ENCODE assay signal across 10 cellular contexts in the genomic region with DNA sequence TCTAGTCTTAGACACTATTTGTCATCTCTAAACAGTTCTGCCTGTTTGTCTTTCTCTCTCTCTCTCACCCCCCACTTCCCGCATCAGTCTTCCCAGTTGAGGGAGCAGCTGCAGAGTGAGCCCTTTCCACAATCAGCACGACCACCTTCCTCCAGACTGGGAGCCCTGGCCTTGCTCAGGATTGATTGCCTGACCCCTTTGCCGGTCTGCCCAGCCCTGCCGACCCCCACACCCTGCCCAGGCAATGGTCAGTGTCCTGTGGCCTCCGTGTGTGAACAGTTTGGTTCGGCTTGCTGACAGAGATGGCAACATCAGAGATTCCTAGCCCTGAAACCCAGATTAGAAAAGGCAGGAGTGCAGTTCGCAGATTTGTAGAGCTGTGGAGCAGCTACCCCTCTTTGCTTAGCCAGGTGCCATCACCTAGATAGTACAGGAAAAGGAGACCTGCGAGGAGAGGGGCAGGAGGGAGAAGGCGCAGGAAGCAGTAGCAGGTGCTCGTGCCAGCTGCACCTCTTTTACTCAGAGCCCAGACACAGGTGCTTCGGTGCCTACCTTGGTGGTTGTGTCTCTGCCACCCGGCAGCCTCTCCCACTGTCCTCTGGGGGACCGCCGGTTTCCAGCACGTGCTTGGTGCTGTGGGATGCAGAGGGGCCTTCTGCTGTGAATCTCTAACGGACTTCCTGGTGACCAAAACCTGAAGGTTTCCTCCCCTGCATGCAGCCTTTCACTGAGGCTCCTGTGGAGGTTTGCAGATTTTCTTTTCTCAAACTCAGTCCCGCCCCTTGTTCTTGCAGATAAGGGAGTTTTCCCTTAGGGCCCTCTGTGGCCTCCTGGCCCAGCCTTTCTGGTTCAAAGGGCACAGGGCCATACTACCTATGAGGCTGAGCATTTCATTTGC.
DNase-seq lines count a peak whose midpoint lies in the region; ATAC-seq lines count a peak whose summit lies in the region.
"Had no signal": no experiment of that assay in that cellular context is flagged by ENCODE, and none has a peak within 500 bp of the region (broad histone marks: within the 10 kb centered on the region; RNA-seq: fewer than 3 reads in every experiment).

No MANE protein-coding gene starts in this region.

- H3K9me3 Mint-ChIP-seq in activated naive CD4-positive, alpha-beta T cell treated with anti-CD3 and anti-CD28 coated beads, Interleukin-2, amount 10 ng/mL, durations not matched to agents 7 days and 5 days: no peaks in the 10 kb centered on the region

- CTCF ChIA-PET in activated naive CD4-positive, alpha-beta T cell treated with anti-CD3 and anti-CD28 coated beads, Interleukin-2, amount 10 ng/mL, durations not matched to agents 7 days and 5 days (lab: Charles Lee): interaction anchor here (0.8 to 6.7 kb wide), 9 partner anchors 9 to 136 kb away, joined by 3 to 72 read pairs (median 9); no protein-coding TSS in a partner anchor

- H3K4me1 Mint-ChIP-seq in activated naive CD4-positive, alpha-beta T cell treated with anti-CD3 and anti-CD28 coated beads, Interleukin-2, amount 10 ng/mL, durations not matched to agents 7 days and 5 days: peaks cover 89% of the 10 kb centered on the region

- peak overlapping the region; percentile 87 for H3K27ac Mint-ChIP-seq in activated naive CD4-positive, alpha-beta T cell treated with anti-CD3 and anti-CD28 coated beads, Interleukin-2, amount 10 ng/mL, durations not matched to agents 7 days and 5 days

- H3K9me3 ChIP-seq in mononuclear cell (ENCODE audit: low read depth, low read length): no peaks in the 10 kb centered on the region

- ATAC-seq in HG03045 (IDR thresholded peaks at IDR 0.05; ENCODE audit: unreplicated experiment): no peak
- ATAC-seq in GM19324 (IDR thresholded peaks at IDR 0.05; ENCODE audit: low FRiP score, unreplicated experiment): no peak

- peak overlapping the region; percentile 87 for H3K4me3 Mint-ChIP-seq in activated naive CD4-positive, alpha-beta T cell treated with anti-CD3 and anti-CD28 coated beads, Interleukin-2, amount 10 ng/mL, durations not matched to agents 7 days and 5 days

- H3K27me3 ChIP-seq in mononuclear cell (ENCODE audit: insufficient read depth, low read length): no peaks in the 10 kb centered on the region

- H3K4me3 ChIP-seq in mononuclear cell (ENCODE audit: low read length): peak overlapping the region; percentile 45

- peaks cover 59% of the 10 kb centered on the region for H3K4me1 ChIP-seq in mononuclear cell (ENCODE audit: insufficient read depth, low read length)

- peak; percentile 18 to 64 (median 38) for DNase-seq in stimulated activated naive CD4-positive, alpha-beta T cell (lab: John Stamatoyannopoulos, UW)
- no peak for DNase-seq in stimulated activated naive CD4-positive, alpha-beta T cell treated with Interleukin-2 at 50 U/mL for 16 hours (lab: John Stamatoyannopoulos, UW)
- DNase-seq in activated naive CD4-positive, alpha-beta T cell treated with anti-CD3 and anti-CD28 coated beads, Interleukin-2, amount 10 ng/mL, durations not matched to agents 7 days and 5 days: peak; percentile 57
- no peak for DNase-seq in middle frontal gyrus (ENCODE audit: extremely low spot score, low spot score)
- DNase-seq in NCI-H2029 treated with DMSO at 0.1 percent for 48 hours (lab: John Stamatoyannopoulos, UW): no peak
- DNase-seq: activated CD4-positive, CD25-positive, alpha-beta regulatory T cell; NCI-H1694 had no signal

- H3K27me3 Mint-ChIP-seq in activated naive CD4-positive, alpha-beta T cell treated with anti-CD3 and anti-CD28 coated beads, Interleukin-2, amount 10 ng/mL, durations not matched to agents 7 days and 5 days: no peaks in the 10 kb centered on the region

- peaks cover 46% of the 10 kb centered on the region for H3K36me3 Mint-ChIP-seq in activated naive CD4-positive, alpha-beta T cell treated with anti-CD3 and anti-CD28 coated beads, Interleukin-2, amount 10 ng/mL, durations not matched to agents 7 days and 5 days

Comparison
In these comparisons a context has a peak if more than half of its experiments do, and no peak if none do; other contexts are left out.
1. DNase-seq: peak in stimulated activated naive CD4-positive, alpha-beta T cell (6 of 6) and activated naive CD4-positive, alpha-beta T cell treated with anti-CD3 and anti-CD28 coated beads, Interleukin-2, amount 10 ng/mL, durations not matched to agents 7 days and 5 days (single experiment); none in stimulated activated naive CD4-positive, alpha-beta T cell treated with Interleukin-2 at 50 U/mL for 16 hours (single experiment), middle frontal gyrus (single experiment) and NCI-H2029 treated with DMSO at 0.1 percent for 48 hours (single experiment).